8 cellular contexts compared by ENCODE assay signal in the genomic region with DNA sequence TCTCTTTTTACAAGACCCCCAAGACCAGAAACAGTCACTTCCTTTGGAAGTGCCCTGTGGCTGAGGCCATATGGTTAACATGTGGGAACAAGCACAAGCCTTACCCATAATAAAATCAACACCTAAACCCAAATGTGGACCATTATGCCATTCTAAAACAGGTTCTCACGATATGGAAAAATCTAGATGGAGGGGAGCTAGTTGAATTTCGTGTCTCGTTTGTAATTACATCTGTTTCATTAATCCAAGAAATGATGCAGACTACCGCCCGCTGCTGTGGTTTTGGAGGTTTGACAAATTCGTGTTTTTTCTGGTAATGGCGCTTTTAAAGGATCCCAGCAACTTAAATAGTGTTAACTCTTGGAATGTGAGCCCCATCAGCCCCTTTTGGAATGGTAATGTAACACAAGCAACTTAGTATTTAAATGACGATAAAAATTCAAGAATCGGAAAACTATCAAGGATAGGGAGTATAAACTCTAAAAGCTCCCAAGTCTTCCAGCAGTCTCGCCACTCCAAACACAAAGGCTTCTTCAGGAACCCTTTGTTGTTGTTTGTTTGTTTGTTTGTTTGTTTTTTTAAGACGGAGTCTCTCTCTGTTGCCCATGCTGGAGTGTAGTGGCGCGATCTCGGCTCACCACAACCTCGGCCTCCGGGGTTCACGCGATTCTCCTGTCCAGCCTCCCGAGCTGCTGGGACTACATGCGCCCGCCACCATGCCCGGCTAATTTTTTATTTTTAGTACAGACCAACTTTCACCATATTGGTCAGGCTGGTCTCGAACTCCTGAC. TPM values are rescaled to one million over a fixed set of nuclear protein-coding genes. Genes with fewer than 3 reads are reported as not detected.
A peak's percentile ranks its signal among the peaks of the same experiment; 100 is the strongest.
DNase-seq lines count a peak whose midpoint lies in the region; ATAC-seq and TF ChIP-seq lines count a peak whose summit lies in the region.

No MANE protein-coding gene starts in this region.

- H3K4me1 ChIP-seq in endodermal cell (ENCODE audit: control insufficient read depth, insufficient read depth, low read length), result no peaks in the 10 kb centered on the region

- H3K27ac Mint-ChIP-seq in endodermal cell (peak overlapping the region; percentile 97), naive B cell (peak overlapping the region; percentile 96 to 100 (median 98))

- H3K9ac ChIP-seq in endodermal cell (ENCODE audit: extremely low read depth, low read length, poor library complexity, severe bottlenecking), result peak overlapping the region; percentile 95

- intact Hi-C loops in Right ventricle myocardium superior (cut with DNase I), result loop anchor here (5.0 kb wide), 1 partner anchor 45 kb away; no protein-coding TSS in a partner anchor
- intact Hi-C loops in cardiac septum (cut with DNase I), result loop anchor here (5.0 kb wide), 2 partner anchors 45 to 65 kb away; partner anchors contain the start of gene COPG1

- peaks cover 19% of the 10 kb centered on the region for H3K4me1 Mint-ChIP-seq in endodermal cell
- H3K4me1 Mint-ChIP-seq in naive B cell, result peaks cover 28 to 52% (median 50%) of the 10 kb centered on the region in 3 donors

- no peak for TF ChIP-seq CTCF in endodermal cell (conservative IDR thresholded peaks at IDR 0.05)

- no peaks in the 10 kb centered on the region for H3K27me3 ChIP-seq in endodermal cell (ENCODE audit: control insufficient read depth, insufficient read depth, low read length, poor library complexity, severe bottlenecking)

- 0 to 3% methylated on average over 17 to 23 of the region's 23 CpGs for WGBS in endodermal cell (ENCODE audit: insufficient coverage in 1 of 2, insufficient read length in 1 of 2), 2 experiments

- no peaks in the 10 kb centered on the region for H3K9me3 ChIP-seq in endodermal cell (ENCODE audit: control insufficient read depth, low read length)

- peak overlapping the region; percentile 96 for H3K27ac ChIP-seq in endodermal cell (ENCODE audit: low read depth, low read length)

- peak overlapping the region; percentile 93 for H3K4me3 ChIP-seq in endodermal cell (ENCODE audit: low read length)

- peak; percentile 9 for ATAC-seq in Right ventricle myocardium superior (ENCODE audit: poor library complexity)
- peak; percentile 4; the same call in 2 of the 3 replicates for ATAC-seq in SK-N-SH treated with all-trans-retinoic acid at 6 μM for 48 hours
- ATAC-seq in naive B cell (ENCODE audit: low read depth in 2 of 2), result no peak
- no peak for ATAC-seq in GM19452 (IDR thresholded peaks at IDR 0.05; ENCODE audit: unreplicated experiment)
- ATAC-seq in HG02884 (IDR thresholded peaks at IDR 0.05; ENCODE audit: unreplicated experiment), result no peak

- peaks cover 25% of the 10 kb centered on the region for H3K36me3 Mint-ChIP-seq in endodermal cell (ENCODE audit: low read depth)
- peaks cover 0 to 4% of the 10 kb centered on the region in 2 donors for H3K36me3 Mint-ChIP-seq in naive B cell

- DNase-seq in Right ventricle myocardium superior (no peak), cardiac septum (ENCODE audit: low spot score) (no peak), endodermal cell (peak; percentile 65), naive B cell (no peak), hepatic stellate cell (ENCODE audit: low spot score) (no peak)

- no peaks in the 10 kb centered on the region for H3K27me3 Mint-ChIP-seq in endodermal cell (ENCODE audit: insufficient read depth)
- H3K27me3 Mint-ChIP-seq in naive B cell, result no peaks in the 10 kb centered on the region

- no peaks in the 10 kb centered on the region for H3K9me3 Mint-ChIP-seq in endodermal cell
- no peaks in the 10 kb centered on the region for H3K9me3 Mint-ChIP-seq in naive B cell

- H3K36me3 ChIP-seq in endodermal cell (ENCODE audit: control insufficient read depth, insufficient read depth, low read length), result peaks cover 34% of the 10 kb centered on the region

- H3K4me3 Mint-ChIP-seq in endodermal cell (peak overlapping the region; percentile 98), naive B cell (peak overlapping the region; percentile 92 to 99 (median 96))

TF ChIP-seq in SK-N-SH treated with all-trans-retinoic acid at 6 μM for 48 hours, 23 proteins besides CTCF, POLR2A, EP300 and RAD21:
- TF ChIP-seq TCF4 (CRISPR knock-in tag; IDR thresholded peaks at IDR 0.05; ENCODE audit: borderline replicate concordance) (peak; percentile 57; the same call in 1 of the 2 replicates), ZNF565 (CRISPR knock-in tag; conservative IDR thresholded peaks at IDR 0.05; ENCODE audit: low read depth) (no peak)

RNA-seq across cellular contexts. Expression of gene CNBP, which starts 1.1 kb away (rescaled TPM):
- 476 TPM for total RNA-seq in Right ventricle myocardium superior
- total RNA-seq in cardiac septum, result 458 TPM
- 100 to 1,000 TPM; 284 to 343 TPM for total RNA-seq in endodermal cell
- 344 TPM for polyA plus RNA-seq in endodermal cell (2013, experiment 1 of 2)
- 320 TPM for polyA plus RNA-seq in endodermal cell (2013, experiment 2 of 2)
- polyA plus RNA-seq in naive B cell (ENCODE audit: low read depth in 6 of 6), result 1,000 to 10,000 TPM in 3 of 6 donors, 100 to 1,000 TPM in 3; 838 to 1,460 (median 963) TPM

RNA-seq across cellular contexts. Expression of gene ISY1, which starts 21.7 kb away (rescaled TPM):
- 28.0 TPM for total RNA-seq in Right ventricle myocardium superior
- total RNA-seq in cardiac septum, result 23.9 TPM
- total RNA-seq in endodermal cell, result 10 to 100 TPM; 28.9 to 32.9 TPM
- 24.1 TPM for polyA plus RNA-seq in endodermal cell (2013, experiment 1 of 2)
- 19.7 TPM for polyA plus RNA-seq in endodermal cell (2013, experiment 2 of 2)
- polyA plus RNA-seq in naive B cell (ENCODE audit: low read depth in 6 of 6), result 10 to 100 TPM; 74.5 to 95.8 (median 88.9) TPM

Comparison
In these comparisons a context has a peak if more than half of its experiments do, and no peak if none do; other contexts are left out.
1. ATAC-seq: peak in Right ventricle myocardium superior (single experiment) and SK-N-SH treated with all-trans-retinoic acid at 6 μM for 48 hours (single experiment); none in naive B cell (0 of 2), GM19452 (single experiment) and HG02884 (single experiment).